Comparison of ENCODE assay signal across 23 cellular contexts in genomic region chr10:44161196-44161595, GRCh38.
"Had no signal": no experiment of that assay in that cellular context is flagged by ENCODE, and none has a peak within 500 bp of the region (broad histone marks: within the 10 kb centered on the region; RNA-seq: fewer than 3 reads in every experiment).

No MANE protein-coding gene starts in this region.

- H3K27ac ChIP-seq: Peyer's patch had no signal

- H3K27me3 ChIP-seq: Peyer's patch had no signal

- H3K27ac Mint-ChIP-seq: activated CD4-positive, alpha-beta memory T cell treated with anti-CD3 and anti-CD28 coated beads for 36 hours; activated CD4-positive, alpha-beta T cell treated with anti-CD3 and anti-CD28 coated beads, Interleukin-2, amount 10 ng/mL, durations not matched to agents 7 days and 5 days; activated naive CD4-positive, alpha-beta T cell treated with anti-CD3 and anti-CD28 coated beads, Interleukin-2, amount 10 ng/mL, durations not matched to agents 7 days and 5 days; activated naive CD8-positive, alpha-beta T cell treated with anti-CD3 and anti-CD28 coated beads for 36 hours; activated T-helper 2 cell treated with anti-CD3 and anti-CD28 coated beads, Interferon-gamma antibody, Interleukin-2, Interleukin-4, amounts not matched to agents 10 μg/mL and 5 μg/mL and 100 μg/mL, durations not matched to agents 14 hours and 24 hours and 36 hours; T-helper 1 cell treated with Interleukin-12 subunit alpha and Interleukin-12 subunit beta and Interleukin-4 antibody, amounts not matched to agents 30 μg/mL and 1 μg/mL, for 36 hours had no signal

- DNase-seq: activated CD4-positive, alpha-beta memory T cell treated with anti-CD3 and anti-CD28 coated beads for 36 hours; activated CD4-positive, alpha-beta T cell treated with anti-CD3 and anti-CD28 coated beads, Interleukin-2, amount 10 ng/mL, durations not matched to agents 7 days and 5 days; activated CD4-positive, CD25-positive, alpha-beta regulatory T cell; activated gamma-delta T cell treated with Interleukin-2 at 50 U/mL for 16 hours; activated naive CD4-positive, alpha-beta T cell treated with anti-CD3 and anti-CD28 coated beads, Interleukin-2, amount 10 ng/mL, durations not matched to agents 7 days and 5 days; activated naive CD8-positive, alpha-beta T cell treated with anti-CD3 and anti-CD28 coated beads for 36 hours; activated T-cell treated with anti-CD3 and anti-CD28 coated beads for 4 hours; activated T-cell treated with anti-CD3 and anti-CD28 coated beads, Interleukin-2, amount 50 U/mL, for 48 hours; central memory CD4-positive, alpha-beta T cell; Karpas-422; MM.1S; NCI-H1105 treated with DMSO at 0.1 percent for 48 hours; NCI-H1436 treated with DMSO at 0.1 percent for 48 hours; NCI-H187; NCI-H2081; NCI-H510A treated with DMSO at 0.1 percent for 48 hours; NCI-H69; NK-92 treated with Interleukin-12 subunit alpha and Interleukin-12 subunit beta, amount 100 ng/mL, for 24 hours; Peyer's patch; SHP77 treated with DMSO at 0.1 percent for 48 hours had no signal

- H3K4me1 ChIP-seq: Peyer's patch had no signal

- H3K27me3 Mint-ChIP-seq: activated CD4-positive, alpha-beta memory T cell treated with anti-CD3 and anti-CD28 coated beads for 36 hours; activated naive CD8-positive, alpha-beta T cell treated with anti-CD3 and anti-CD28 coated beads for 36 hours had no signal

- H3K4me3 ChIP-seq: K562, Peyer's patch had no signal

- H3K4me3 Mint-ChIP-seq: activated CD4-positive, alpha-beta memory T cell treated with anti-CD3 and anti-CD28 coated beads for 36 hours; activated CD4-positive, alpha-beta T cell treated with anti-CD3 and anti-CD28 coated beads, Interleukin-2, amount 10 ng/mL, durations not matched to agents 7 days and 5 days; activated naive CD4-positive, alpha-beta T cell treated with anti-CD3 and anti-CD28 coated beads, Interleukin-2, amount 10 ng/mL, durations not matched to agents 7 days and 5 days; activated naive CD8-positive, alpha-beta T cell treated with anti-CD3 and anti-CD28 coated beads for 36 hours; T-helper 1 cell treated with Interleukin-12 subunit alpha and Interleukin-12 subunit beta and Interleukin-4 antibody, amounts not matched to agents 30 μg/mL and 1 μg/mL, for 36 hours had no signal

- H3K36me3 Mint-ChIP-seq: activated CD4-positive, alpha-beta memory T cell treated with anti-CD3 and anti-CD28 coated beads for 36 hours; activated naive CD4-positive, alpha-beta T cell treated with anti-CD3 and anti-CD28 coated beads, Interleukin-2, amount 10 ng/mL, durations not matched to agents 7 days and 5 days; activated naive CD8-positive, alpha-beta T cell treated with anti-CD3 and anti-CD28 coated beads for 36 hours had no signal

- H3K36me3 ChIP-seq: Peyer's patch had no signal

- H3K4me1 Mint-ChIP-seq: activated CD4-positive, alpha-beta T cell treated with anti-CD3 and anti-CD28 coated beads, Interleukin-2, amount 10 ng/mL, durations not matched to agents 7 days and 5 days; activated naive CD4-positive, alpha-beta T cell treated with anti-CD3 and anti-CD28 coated beads, Interleukin-2, amount 10 ng/mL, durations not matched to agents 7 days and 5 days; activated naive CD8-positive, alpha-beta T cell treated with anti-CD3 and anti-CD28 coated beads for 36 hours had no signal

- H3K9me3 Mint-ChIP-seq: activated CD4-positive, alpha-beta T cell treated with anti-CD3 and anti-CD28 coated beads, Interleukin-2, amount 10 ng/mL, durations not matched to agents 7 days and 5 days; activated naive CD4-positive, alpha-beta T cell treated with anti-CD3 and anti-CD28 coated beads, Interleukin-2, amount 10 ng/mL, durations not matched to agents 7 days and 5 days; activated T-helper 2 cell treated with anti-CD3 and anti-CD28 coated beads, Interferon-gamma antibody, Interleukin-2, Interleukin-4, amounts not matched to agents 10 μg/mL and 5 μg/mL and 100 μg/mL, durations not matched to agents 14 hours and 24 hours and 36 hours; T-helper 1 cell treated with Interleukin-12 subunit alpha and Interleukin-12 subunit beta and Interleukin-4 antibody, amounts not matched to agents 30 μg/mL and 1 μg/mL, for 36 hours had no signal

- ATAC-seq: K562 had no signal
